8 cellular contexts compared by ENCODE assay signal in genomic region chr9:97923529-97924108, GRCh38. TPM values are rescaled to one million over a fixed set of nuclear protein-coding genes. Genes with fewer than 3 reads are reported as not detected.
DNase-seq lines count a peak whose midpoint lies in the region; ATAC-seq, FAIRE-seq and TF ChIP-seq lines count a peak whose summit lies in the region.

No MANE protein-coding gene starts in this region.

- TF ChIP-seq CTCF in K562 (IDR thresholded peaks at IDR 0.05 in 2 of 3, conservative IDR thresholded peaks at IDR 0.05 in 1 of 3; ENCODE audit: insufficient read depth in 2 of 3, low read depth in 1 of 3, low read length in 3 of 3), result peak; percentile 68 to 84 (median 77)

- H3K9me3 ChIP-seq in K562 (replicated peaks; ENCODE audit: control insufficient read depth, insufficient read depth, low read depth, low read length), result no peaks in the 10 kb centered on the region

- peak overlapping the region; percentile 31 for H3K4me3 ChIP-seq in K562

- peak overlapping the region; percentile 96; the same call in 2 of the 3 replicates for H3K27ac ChIP-seq in K562 (ENCODE audit: extremely low read depth, low read depth, low read length)

- in situ Hi-C loops in K562 (cut with MboI), result loop anchor here (5.0 to 25.0 kb wide), 3 partner anchors 64 to 864 kb away; partner anchors contain the start of genes ANKS6 and TBC1D2

- no TSS peak for BruUV-seq in K562 (replicated peaks; lab: Mats Ljungman, UMichigan)

- H3K79me2 ChIP-seq in K562 (ENCODE audit: control insufficient read depth, insufficient read depth, low read length), result peaks cover 58% of the 10 kb centered on the region

- WGBS in K562 (ENCODE audit: insufficient coverage, low coverage, missing lambda C conversion rate), result 0% methylated on average over 8 of the region's 8 CpGs

- H3K9me1 ChIP-seq in K562 (ENCODE audit: control insufficient read depth, insufficient read depth, low read length), result no peaks in the 10 kb centered on the region

- TF ChIP-seq POLR2A in K562 (conservative IDR thresholded peaks at IDR 0.05), result no peak

- POLR2A ChIA-PET in K562 (lab: Yijun Ruan, JAX), result interaction anchor here (0.6 to 5.8 kb wide), 6 partner anchors 18 to 346 kb away, joined by 3 to 33 read pairs (median 6); no protein-coding TSS in a partner anchor

- peak; percentile 89 to 98 for TF ChIP-seq RAD21 in K562 (CRISPR knock-in tag; conservative IDR thresholded peaks at IDR 0.05 in 1 of 2, IDR thresholded peaks at IDR 0.05 in 1 of 2)

- no peak for TF ChIP-seq EP300 in K562 (IDR thresholded peaks at IDR 0.05; ENCODE audit: low read length)

- peak; percentile 29 for FAIRE-seq in K562 (lab: Jason Lieb, UNC)

- intact Hi-C loops in K562 (cut with micrococcal nuclease), result loop anchor here (1.0 to 5.0 kb wide), 8 partner anchors 31 to 340 kb away; partner anchors contain the start of genes ANP32B and CORO2A

- peak overlapping the region in 1 of 2 experiments; percentile 91; a peak in 2 of 4 replicates for H3K9ac ChIP-seq in K562 (ENCODE audit: insufficient read depth in 1 of 2, low read depth in 2 of 2, low read length in 2 of 2)

- peak; percentile 85 for DNase-seq in DMS53 (lab: John Stamatoyannopoulos, UW)
- DNase-seq in NCI-H2029 (lab: John Stamatoyannopoulos, UW), result peak; percentile 76
- peak; percentile 19 for DNase-seq in T1000 (lab: John Stamatoyannopoulos, UW)
- peak; percentile 39 to 89 (median 46) for DNase-seq in K562 (ENCODE audit: extremely low read depth in 1 of 4, low spot score in 3 of 4)
- peak; percentile 38 for DNase-seq in iPS-NIHi7 (ENCODE audit: extremely low spot score)
- peak; percentile 57 for DNase-seq in smooth muscle cell of the brain vasculature (ENCODE audit: low read depth, low spot score)

- 0 out of 2 replicates have a peak overlapping the region, but pooled peaks have one; percentile 32 for H3K4me2 ChIP-seq in K562 (ENCODE audit: insufficient read depth, low read length)

- peaks cover 28% of the 10 kb centered on the region for H3K36me3 ChIP-seq in K562 (ENCODE audit: control insufficient read depth, insufficient read depth, low read length)

- CTCF ChIA-PET in K562 (lab: Yijun Ruan, JAX; ENCODE audit: low intra/inter-chr PET ratio), result interaction anchor here (0.5 to 2.9 kb wide), 14 partner anchors 19 to 872 kb away, joined by 3 to 36 read pairs (median 6); partner anchors contain the start of gene ANP32B

- H3K4me1 ChIP-seq in K562 (replicated peaks in 1 of 2; ENCODE audit: control insufficient read depth in 2 of 2, insufficient read depth in 2 of 2, low read length in 2 of 2), result peaks cover 8 to 23% of the 10 kb centered on the region in 2 experiments

- peak overlapping the region; percentile 98 for H2AFZ ChIP-seq in K562 (ENCODE audit: low read depth, low read length)

- peak; percentile 26 for ATAC-seq in HG02623 (IDR thresholded peaks at IDR 0.05; ENCODE audit: unreplicated experiment)
- peak; percentile 30 for ATAC-seq in K562
- ATAC-seq in GM21447 (IDR thresholded peaks at IDR 0.05; ENCODE audit: unreplicated experiment), result no peak

- no peaks in the 10 kb centered on the region for H4K20me1 ChIP-seq in K562 (replicated peaks; ENCODE audit: control insufficient read depth, insufficient read depth, low read length)

- no peaks in the 10 kb centered on the region for H3K27me3 ChIP-seq in K562 (ENCODE audit: control insufficient read depth in 2 of 2, insufficient read depth in 2 of 2, low read length in 2 of 2)

TF ChIP-seq in K562, 482 proteins besides CTCF, POLR2A, EP300 and RAD21 (continues in another document):
- TF ChIP-seq HNRNPH1 (optimal IDR thresholded peaks at IDR 0.05; ENCODE audit: low read depth, low read length), result no peak

RNA-seq across cellular contexts. Expression of gene TRMO, which starts 1.3 kb away (rescaled TPM):
- total RNA-seq in K562 (2011; cell fraction: chromatin; rRNA removed; ENCODE audit: low replicate concordance), result 9.3 and 20.1 TPM in 2 replicates
- 6.6 and 6.7 TPM in 2 replicates for total RNA-seq in K562 (2011; cell fraction: nucleolus; rRNA removed)
- 8.8 and 9.2 TPM in 2 replicates for total RNA-seq in K562 (2011; cell fraction: nucleoplasm; rRNA removed)
- total RNA-seq in K562 (2014; rRNA removed), result 16.2 and 16.7 TPM in 2 replicates
- 16.2 and 18.4 TPM in 2 replicates for total RNA-seq in K562 (2014; rRNA removed; fragmentation: Illumina TruSeq; extraction: Trizol)
- total RNA-seq in K562 (2015; rRNA removed; fragmentation: Illumina TruSeq; extraction: Trizol), result 22.4 and 22.9 TPM in 2 replicates
- total RNA-seq in K562 (2021), result 12.2 and 12.5 TPM in 2 replicates
- polyA plus RNA-seq in K562 (2011; rRNA removed), result 14.2 and 16.3 TPM in 2 replicates
- 8.2 and 12.4 TPM in 2 replicates for polyA plus RNA-seq in K562 (2011; cell fraction: cytosol; rRNA removed)
- 10.3 and 14.4 TPM in 2 replicates for polyA plus RNA-seq in K562 (2011; cell fraction: nucleus; rRNA removed)
- 8.9 and 10.4 TPM in 2 replicates for polyA plus RNA-seq in K562 (2012)
- polyA plus RNA-seq in K562 (2014; fragmentation: Illumina TruSeq; extraction: Trizol), result 17.2 and 20.0 TPM in 2 replicates
- polyA plus RNA-seq in K562 (2014; fragmentation: Nextera tagmentation; extraction: Ambion mirVana), result 10 to 100 TPM in 1 of 2 experiments, 1 to 10 TPM in 1; 5.6 to 12.8 TPM
- 17.2 and 18.4 TPM in 2 replicates for polyA plus RNA-seq in K562 (2014; rRNA removed)
- 23.2 and 23.8 TPM in 2 replicates for polyA minus RNA-seq in K562 (2011; rRNA and poly(A)+ RNA removed)
- 5.8 and 8.6 TPM in 2 replicates for polyA minus RNA-seq in K562 (2011; cell fraction: cytosol; rRNA and poly(A)+ RNA removed)
- 5.1 and 8.1 TPM in 2 replicates for polyA minus RNA-seq in K562 (2011; cell fraction: nucleus; rRNA and poly(A)+ RNA removed)

RNA-seq across cellular contexts. Expression of gene HEMGN, which starts 14.4 kb away (rescaled TPM):
- 11.3 and 87.8 TPM in 2 replicates for total RNA-seq in K562 (2011; cell fraction: chromatin; rRNA removed; ENCODE audit: low replicate concordance)
- 10.7 and 21.2 TPM in 2 replicates for total RNA-seq in K562 (2011; cell fraction: nucleolus; rRNA removed)
- total RNA-seq in K562 (2011; cell fraction: nucleoplasm; rRNA removed), result 28.6 and 33.8 TPM in 2 replicates
- total RNA-seq in K562 (2014; rRNA removed) (107 and 116 TPM in 2 replicates), K562 (2014; rRNA removed; fragmentation: Illumina TruSeq; extraction: Trizol) (182 and 209 TPM in 2 replicates), K562 (2015; rRNA removed; fragmentation: Illumina TruSeq; extraction: Trizol) (54.3 and 56.3 TPM in 2 replicates), K562 (2021) (101 and 104 TPM in 2 replicates)
- polyA plus RNA-seq in K562 (2011; rRNA removed) (104 and 197 TPM in 2 replicates), K562 (2014; fragmentation: Illumina TruSeq; extraction: Trizol) (183 and 258 TPM in 2 replicates), K562 (2014; fragmentation: Nextera tagmentation; extraction: Ambion mirVana) (100 to 1,000 TPM; 110 to 156 TPM), K562 (2014; rRNA removed) (124 and 137 TPM in 2 replicates)
- polyA plus RNA-seq in K562 (2011; cell fraction: cytosol; rRNA removed), result 25.0 and 35.1 TPM in 2 replicates
- polyA plus RNA-seq in K562 (2011; cell fraction: nucleus; rRNA removed), result 20.7 and 23.5 TPM in 2 replicates
- 22.3 and 42.9 TPM in 2 replicates for polyA plus RNA-seq in K562 (2012)
- 106 and 117 TPM in 2 replicates for polyA minus RNA-seq in K562 (2011; rRNA and poly(A)+ RNA removed)
- 22.3 and 41.9 TPM in 2 replicates for polyA minus RNA-seq in K562 (2011; cell fraction: cytosol; rRNA and poly(A)+ RNA removed)
- polyA minus RNA-seq in K562 (2011; cell fraction: nucleus; rRNA and poly(A)+ RNA removed), result 10.1 and 16.6 TPM in 2 replicates

RNA-seq across cellular contexts. Expression of gene ANP32B, which starts 59.5 kb away (rescaled TPM):
- total RNA-seq in K562 (2011; cell fraction: chromatin; rRNA removed; ENCODE audit: low replicate concordance), result 103 and 181 TPM in 2 replicates
- 53.9 and 79.2 TPM in 2 replicates for total RNA-seq in K562 (2011; cell fraction: nucleolus; rRNA removed)
- 96.2 and 106 TPM in 2 replicates for total RNA-seq in K562 (2011; cell fraction: nucleoplasm; rRNA removed)
- total RNA-seq in K562 (2014; rRNA removed) (90.3 and 90.7 TPM in 2 replicates), K562 (2014; rRNA removed; fragmentation: Illumina TruSeq; extraction: Trizol) (80.3 and 96.1 TPM in 2 replicates), K562 (2015; rRNA removed; fragmentation: Illumina TruSeq; extraction: Trizol) (68.9 and 78.4 TPM in 2 replicates), K562 (2021) (384 and 454 TPM in 2 replicates)
- polyA plus RNA-seq in K562 (2011; rRNA removed) (135 and 147 TPM in 2 replicates), K562 (2014; fragmentation: Illumina TruSeq; extraction: Trizol) (711 and 815 TPM in 2 replicates), K562 (2014; fragmentation: Nextera tagmentation; extraction: Ambion mirVana) (100 to 1,000 TPM in 1 of 2 experiments, 10 to 100 TPM in 1; 87.2 to 141 TPM), K562 (2014; rRNA removed) (331 and 380 TPM in 2 replicates)
- 19.4 and 46.5 TPM in 2 replicates for polyA plus RNA-seq in K562 (2011; cell fraction: cytosol; rRNA removed)
- 41.5 and 53.7 TPM in 2 replicates for polyA plus RNA-seq in K562 (2011; cell fraction: nucleus; rRNA removed)
- polyA plus RNA-seq in K562 (2012), result 595 and 725 TPM in 2 replicates
- polyA minus RNA-seq in K562 (2011; rRNA and poly(A)+ RNA removed), result 117 and 146 TPM in 2 replicates
- 105 and 106 TPM in 2 replicates for polyA minus RNA-seq in K562 (2011; cell fraction: cytosol; rRNA and poly(A)+ RNA removed)
- 31.2 and 52.8 TPM in 2 replicates for polyA minus RNA-seq in K562 (2011; cell fraction: nucleus; rRNA and poly(A)+ RNA removed)

Comparison
In these comparisons a context has a peak if more than half of its experiments do, and no peak if none do; other contexts are left out.
1. DNase-seq: peak in every context shown above with its lines; median percentile 85 in DMS53; 76 in NCI-H2029; 57 in smooth muscle cell of the brain vasculature; 46 in K562; 38 in iPS-NIHi7; 19 in T1000.